Comparison of ENCODE assay signal across 8 cellular contexts in genomic region chr2:221570321-221571107, GRCh38. TPM values are rescaled to one million over a fixed set of nuclear protein-coding genes. Genes with fewer than 3 reads are reported as not detected.
DNase-seq lines count a peak whose midpoint lies in the region; ATAC-seq and TF ChIP-seq lines count a peak whose summit lies in the region.

No MANE protein-coding gene starts in this region.

- ATAC-seq in GM21515 (IDR thresholded peaks at IDR 0.05; ENCODE audit: unreplicated experiment) (no peak), GM21786 (IDR thresholded peaks at IDR 0.05; ENCODE audit: unreplicated experiment) (no peak)

- no peaks in the 10 kb centered on the region for H3K36me3 ChIP-seq in BE2C

- H3K9me3 ChIP-seq in BE2C: no peaks in the 10 kb centered on the region

- peaks cover 65% of the 10 kb centered on the region for H3K27me3 ChIP-seq in BE2C

- H3K4me3 ChIP-seq in astrocyte of the spinal cord (ENCODE audit: low read depth, low read length): peak overlapping the region; percentile 68
- H3K4me3 ChIP-seq in BE2C (ENCODE audit: low read depth, low read length): no peak overlapping the region

- TF ChIP-seq CTCF in astrocyte of the spinal cord (IDR thresholded peaks at IDR 0.05; ENCODE audit: low read depth, low read length): no peak
- no peak for TF ChIP-seq CTCF in BE2C (IDR thresholded peaks at IDR 0.05; ENCODE audit: low read depth, low read length)

- no peaks in the 10 kb centered on the region; the same call in 1 of the 2 replicates for H3K4me1 ChIP-seq in BE2C

- DNase-seq in ELR (ENCODE audit: low read depth) (peak; percentile 13), NCI-H446 treated with DMSO at 0.1 percent for 48 hours (lab: John Stamatoyannopoulos, UW) (peak; percentile 45), astrocyte of the spinal cord (ENCODE audit: low read depth, low spot score) (peak; percentile 20), islet precursor cell (peak; percentile 62), BE2C (no peak)
- peak; percentile 27 for DNase-seq in stimulated activated CD8-positive, alpha-beta memory T cell treated with anti-CD3 and anti-CD28 coated beads, Interleukin-4, amount 100 ng/mL, for 48 hours

- in situ Hi-C loops in astrocyte of the spinal cord (cut with HindIII; ENCODE audit: low sequenced_read_pairs): no loop called here

RNA-seq across cellular contexts. Expression of gene EPHA4, which starts 1.6 kb away (rescaled TPM):
- polyA plus RNA-seq in BE2C (2012; ENCODE audit: insufficient read depth, insufficient read length, low read depth): 0.57 TPM
